In the genomic region with DNA sequence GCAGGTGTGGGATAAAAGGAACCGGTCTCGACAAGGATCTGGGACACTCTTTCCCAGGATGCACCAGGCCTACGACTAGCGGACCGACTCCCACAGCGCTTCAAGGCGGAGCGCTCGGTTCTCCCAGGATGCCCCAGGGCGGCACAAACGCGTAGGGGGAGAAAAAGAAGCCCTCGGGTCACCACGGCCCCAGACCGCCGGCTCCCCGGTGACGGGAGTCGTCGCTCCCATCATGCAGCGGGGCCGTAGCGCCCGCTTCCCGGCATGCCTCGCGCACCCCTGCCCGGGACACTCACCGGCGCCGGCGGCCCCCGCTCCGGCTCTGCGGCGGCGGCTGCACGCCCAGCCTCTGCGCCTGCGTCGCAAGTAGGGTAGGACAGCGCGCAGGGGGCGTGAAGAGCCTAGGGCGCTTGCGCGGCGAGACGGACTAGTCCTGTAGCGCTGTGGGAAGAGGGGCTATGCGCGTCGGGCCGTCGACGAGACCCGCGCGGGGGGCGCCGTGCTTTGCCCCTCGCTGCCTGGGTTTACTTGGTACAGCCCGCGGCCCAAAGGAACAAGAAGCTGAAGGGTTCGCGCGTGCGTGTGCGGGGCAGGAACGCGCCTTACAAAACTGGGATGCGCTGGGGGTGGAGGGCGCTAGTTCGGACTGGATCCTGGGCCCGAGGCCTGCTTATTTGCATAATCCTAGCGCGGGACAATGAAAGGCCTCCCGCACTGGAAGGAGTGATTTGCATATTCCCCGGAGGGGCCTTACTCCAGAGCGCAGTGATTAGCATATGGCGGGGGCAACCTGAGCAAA, we compare ENCODE assay signal across 1 cellular context.
TF ChIP-seq lines count a peak whose summit lies in the region.

TSS of gene ZNF428 (minus strand) at position 368 of the 799 bp plus-strand sequence. CDS start 5,325 bp downstream, outside the sequence.

TF ChIP-seq in HepG2, 621 proteins besides CTCF, POLR2A, EP300 and RAD21 (continued from another document and continues in another):
- TF ChIP-seq, protein P1, sequence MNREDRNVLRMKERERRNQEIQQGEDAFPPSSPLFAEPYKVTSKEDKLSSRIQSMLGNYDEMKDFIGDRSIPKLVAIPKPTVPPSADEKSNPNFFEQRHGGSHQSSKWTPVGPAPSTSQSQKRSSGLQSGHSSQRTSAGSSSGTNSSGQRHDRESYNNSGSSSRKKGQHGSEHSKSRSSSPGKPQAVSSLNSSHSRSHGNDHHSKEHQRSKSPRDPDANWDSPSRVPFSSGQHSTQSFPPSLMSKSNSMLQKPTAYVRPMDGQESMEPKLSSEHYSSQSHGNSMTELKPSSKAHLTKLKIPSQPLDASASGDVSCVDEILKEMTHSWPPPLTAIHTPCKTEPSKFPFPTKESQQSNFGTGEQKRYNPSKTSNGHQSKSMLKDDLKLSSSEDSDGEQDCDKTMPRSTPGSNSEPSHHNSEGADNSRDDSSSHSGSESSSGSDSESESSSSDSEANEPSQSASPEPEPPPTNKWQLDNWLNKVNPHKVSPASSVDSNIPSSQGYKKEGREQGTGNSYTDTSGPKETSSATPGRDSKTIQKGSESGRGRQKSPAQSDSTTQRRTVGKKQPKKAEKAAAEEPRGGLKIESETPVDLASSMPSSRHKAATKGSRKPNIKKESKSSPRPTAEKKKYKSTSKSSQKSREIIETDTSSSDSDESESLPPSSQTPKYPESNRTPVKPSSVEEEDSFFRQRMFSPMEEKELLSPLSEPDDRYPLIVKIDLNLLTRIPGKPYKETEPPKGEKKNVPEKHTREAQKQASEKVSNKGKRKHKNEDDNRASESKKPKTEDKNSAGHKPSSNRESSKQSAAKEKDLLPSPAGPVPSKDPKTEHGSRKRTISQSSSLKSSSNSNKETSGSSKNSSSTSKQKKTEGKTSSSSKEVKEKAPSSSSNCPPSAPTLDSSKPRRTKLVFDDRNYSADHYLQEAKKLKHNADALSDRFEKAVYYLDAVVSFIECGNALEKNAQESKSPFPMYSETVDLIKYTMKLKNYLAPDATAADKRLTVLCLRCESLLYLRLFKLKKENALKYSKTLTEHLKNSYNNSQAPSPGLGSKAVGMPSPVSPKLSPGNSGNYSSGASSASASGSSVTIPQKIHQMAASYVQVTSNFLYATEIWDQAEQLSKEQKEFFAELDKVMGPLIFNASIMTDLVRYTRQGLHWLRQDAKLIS (CRISPR knock-in tag; IDR thresholded peaks at IDR 0.05), result no peak
- TF ChIP-seq ZNF503 (CRISPR knock-in tag; IDR thresholded peaks at IDR 0.05) (peak; percentile 82; the same call in 1 of the 2 replicates), MXD4 (CRISPR knock-in tag; IDR thresholded peaks at IDR 0.05) (no peak; the same call in 1 of the 2 replicates), FOXJ3 (CRISPR knock-in tag; IDR thresholded peaks at IDR 0.05; ENCODE audit: borderline replicate concordance) (peak; percentile 58), SYNCRIP (IDR thresholded peaks at IDR 0.05; ENCODE audit: insufficient read depth, low read depth, low read length) (no peak), NFYB (CRISPR knock-in tag; IDR thresholded peaks at IDR 0.05) (0 out of 2 replicates have a peak, but pooled peaks have one; percentile 1), ZNF180 (CRISPR knock-in tag; IDR thresholded peaks at IDR 0.05; ENCODE audit: borderline replicate concordance, low read depth) (0 out of 2 replicates have a peak, but pooled peaks have one; percentile 37), CCAR2 (optimal IDR thresholded peaks at IDR 0.05; ENCODE audit: low read depth, low read length) (no peak), ZFP90 (CRISPR knock-in tag; IDR thresholded peaks at IDR 0.05; ENCODE audit: borderline replicate concordance) (peak; percentile 66; the same call in 1 of the 2 replicates), ZNF343 (CRISPR knock-in tag; IDR thresholded peaks at IDR 0.05) (peak; percentile 53; the same call in 1 of the 2 replicates), KAT7 (CRISPR knock-in tag; IDR thresholded peaks at IDR 0.05; ENCODE audit: borderline replicate concordance) (no peak; the same call in 1 of the 2 replicates), KLF11 (CRISPR knock-in tag; IDR thresholded peaks at IDR 0.05) (0 out of 2 replicates have a peak, but pooled peaks have one; percentile 37), SALL1 (CRISPR knock-in tag; IDR thresholded peaks at IDR 0.05) (peak; percentile 27; the same call in 1 of the 2 replicates), ZNF251 (CRISPR knock-in tag; IDR thresholded peaks at IDR 0.05) (no peak), ZNF746 (CRISPR knock-in tag; IDR thresholded peaks at IDR 0.05) (0 out of 2 replicates have a peak, but pooled peaks have one; percentile 56), ZNF234 (CRISPR knock-in tag; conservative IDR thresholded peaks at IDR 0.05) (no peak; the same call in 1 of the 2 replicates), NKX3-1 (CRISPR knock-in tag; IDR thresholded peaks at IDR 0.05) (0 out of 2 replicates have a peak, but pooled peaks have one; percentile 12), ZNF3 (CRISPR knock-in tag; IDR thresholded peaks at IDR 0.05) (no peak), HDAC6 (IDR thresholded peaks at IDR 0.05; ENCODE audit: low read depth, low read length) (no peak), ZNF282 (IDR thresholded peaks at IDR 0.05; ENCODE audit: partially characterized antibody) (no peak), ZNF407 (CRISPR knock-in tag; IDR thresholded peaks at IDR 0.05; ENCODE audit: not compliant biosample characterization) (no peak), ZNF75D (CRISPR knock-in tag; IDR thresholded peaks at IDR 0.05; ENCODE audit: borderline replicate concordance) (no peak), ZNF710 (CRISPR knock-in tag; IDR thresholded peaks at IDR 0.05; ENCODE audit: borderline replicate concordance) (no peak)
- TF ChIP-seq, protein P2, sequence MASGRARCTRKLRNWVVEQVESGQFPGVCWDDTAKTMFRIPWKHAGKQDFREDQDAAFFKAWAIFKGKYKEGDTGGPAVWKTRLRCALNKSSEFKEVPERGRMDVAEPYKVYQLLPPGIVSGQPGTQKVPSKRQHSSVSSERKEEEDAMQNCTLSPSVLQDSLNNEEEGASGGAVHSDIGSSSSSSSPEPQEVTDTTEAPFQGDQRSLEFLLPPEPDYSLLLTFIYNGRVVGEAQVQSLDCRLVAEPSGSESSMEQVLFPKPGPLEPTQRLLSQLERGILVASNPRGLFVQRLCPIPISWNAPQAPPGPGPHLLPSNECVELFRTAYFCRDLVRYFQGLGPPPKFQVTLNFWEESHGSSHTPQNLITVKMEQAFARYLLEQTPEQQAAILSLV (CRISPR knock-in tag; IDR thresholded peaks at IDR 0.05; ENCODE audit: borderline replicate concordance), result no peak; the same call in 1 of the 2 replicates
- TF ChIP-seq, protein P3, sequence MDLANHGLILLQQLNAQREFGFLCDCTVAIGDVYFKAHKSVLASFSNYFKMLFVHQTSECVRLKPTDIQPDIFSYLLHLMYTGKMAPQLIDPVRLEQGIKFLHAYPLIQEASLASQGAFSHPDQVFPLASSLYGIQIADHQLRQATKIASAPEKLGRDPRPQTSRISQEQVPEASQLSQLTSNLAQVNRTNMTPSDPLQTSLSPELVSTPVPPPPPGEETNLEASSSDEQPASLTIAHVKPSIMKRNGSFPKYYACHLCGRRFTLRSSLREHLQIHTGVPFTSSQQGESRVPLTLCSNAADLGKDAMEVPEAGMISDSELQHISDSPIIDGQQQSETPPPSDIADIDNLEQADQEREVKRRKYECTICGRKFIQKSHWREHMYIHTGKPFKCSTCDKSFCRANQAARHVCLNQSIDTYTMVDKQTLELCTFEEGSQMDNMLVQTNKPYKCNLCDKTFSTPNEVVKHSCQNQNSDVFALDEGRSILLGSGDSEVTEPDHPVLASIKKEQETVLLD (CRISPR knock-in tag; IDR thresholded peaks at IDR 0.05; ENCODE audit: low read depth), result peak; percentile 98
- TF ChIP-seq, protein P4, sequence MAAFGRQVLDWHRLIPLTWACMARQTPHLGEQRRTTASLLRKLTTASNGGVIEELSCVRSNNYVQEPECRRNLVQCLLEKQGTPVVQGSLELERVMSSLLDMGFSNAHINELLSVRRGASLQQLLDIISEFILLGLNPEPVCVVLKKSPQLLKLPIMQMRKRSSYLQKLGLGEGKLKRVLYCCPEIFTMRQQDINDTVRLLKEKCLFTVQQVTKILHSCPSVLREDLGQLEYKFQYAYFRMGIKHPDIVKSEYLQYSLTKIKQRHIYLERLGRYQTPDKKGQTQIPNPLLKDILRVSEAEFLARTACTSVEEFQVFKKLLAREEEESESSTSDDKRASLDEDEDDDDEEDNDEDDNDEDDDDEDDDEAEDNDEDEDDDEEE (CRISPR knock-in tag; IDR thresholded peaks at IDR 0.05), result peak; percentile 90; the same call in 1 of the 2 replicates
